ENCODE assay signal across 18 cellular contexts in genomic region chr6:56329296-56330050, GRCh38.
A peak's percentile ranks its signal among the peaks of the same experiment; 100 is the strongest.
DNase-seq lines count a peak whose midpoint lies in the region; ATAC-seq and TF ChIP-seq lines count a peak whose summit lies in the region.
"Had no signal": no experiment of that assay in that cellular context is flagged by ENCODE, and none has a peak within 500 bp of the region (broad histone marks: within the 10 kb centered on the region; RNA-seq: fewer than 3 reads in every experiment).

No MANE protein-coding gene starts in this region.

- peak overlapping the region; percentile 24 for H3K27ac Mint-ChIP-seq in HFFc6
- H3K27ac Mint-ChIP-seq in effector memory CD8-positive, alpha-beta T cell: no peak overlapping the region
- H3K27ac Mint-ChIP-seq: activated CD4-positive, alpha-beta T cell treated with anti-CD3 and anti-CD28 coated beads for 36 hours; dendritic cell treated with granulocyte-macrophage colony-stimulating factor and Interleukin-4, amounts not matched to agents 40 ng/mL and 50 ng/mL, for 4 days; nephron progenitor cell had no signal

- no peaks in the 10 kb centered on the region for H3K27me3 Mint-ChIP-seq in HFFc6 (ENCODE audit: insufficient read depth)
- H3K27me3 Mint-ChIP-seq in effector memory CD8-positive, alpha-beta T cell: no peaks in the 10 kb centered on the region

- no peaks in the 10 kb centered on the region for H3K36me3 Mint-ChIP-seq in HFFc6 (ENCODE audit: low read depth)
- no peaks in the 10 kb centered on the region for H3K36me3 Mint-ChIP-seq in effector memory CD8-positive, alpha-beta T cell (ENCODE audit: insufficient read depth)

- WGBS in upper lobe of left lung, 2 donors: 38 to 41% methylated on average over 3 of the region's 3 CpGs

- H3K4me1 Mint-ChIP-seq in HFFc6 (ENCODE audit: low read depth): peaks cover 28% of the 10 kb centered on the region
- no peaks in the 10 kb centered on the region for H3K4me1 Mint-ChIP-seq in effector memory CD8-positive, alpha-beta T cell (ENCODE audit: low read depth in 2 of 2)
- H3K4me1 Mint-ChIP-seq: activated CD4-positive, alpha-beta T cell treated with anti-CD3 and anti-CD28 coated beads for 36 hours; nephron progenitor cell had no signal

- peak overlapping the region in 3 of 4 donors; percentile 35 to 59 (median 48) for H3K27ac ChIP-seq in upper lobe of left lung
- H3K27ac ChIP-seq: PC-9 had no signal

- no peaks in the 10 kb centered on the region for H3K9me3 ChIP-seq in upper lobe of left lung

- H3K4me3 ChIP-seq in astrocyte of the spinal cord (ENCODE audit: low read depth, low read length): no peak overlapping the region
- no peak overlapping the region for H3K4me3 ChIP-seq in upper lobe of left lung
- H3K4me3 ChIP-seq: K562, PC-9 had no signal

- in situ Hi-C loops in astrocyte of the spinal cord (cut with HindIII; ENCODE audit: low sequenced_read_pairs): no loop called here

- no peaks in the 10 kb centered on the region for H3K4me1 ChIP-seq in upper lobe of left lung

- no peak for TF ChIP-seq POLR2A in upper lobe of left lung (IDR thresholded peaks at IDR 0.05)

- H3K27me3 ChIP-seq in upper lobe of left lung: no peaks in the 10 kb centered on the region

- peak overlapping the region; percentile 12; the same call in 1 of the 2 replicates for H3K4me3 Mint-ChIP-seq in HFFc6
- no peak overlapping the region for H3K4me3 Mint-ChIP-seq in effector memory CD8-positive, alpha-beta T cell
- H3K4me3 Mint-ChIP-seq: activated CD4-positive, alpha-beta T cell treated with anti-CD3 and anti-CD28 coated beads for 36 hours; dendritic cell treated with granulocyte-macrophage colony-stimulating factor and Interleukin-4, amounts not matched to agents 40 ng/mL and 50 ng/mL, for 4 days; nephron progenitor cell had no signal

- no peak for TF ChIP-seq EP300 in upper lobe of left lung (IDR thresholded peaks at IDR 0.05)

- no peaks in the 10 kb centered on the region for H3K36me3 ChIP-seq in upper lobe of left lung

- no peak for TF ChIP-seq CTCF in HFFc6 (IDR thresholded peaks at IDR 0.05)
- no peak for TF ChIP-seq CTCF in astrocyte of the spinal cord (IDR thresholded peaks at IDR 0.05; ENCODE audit: low read depth, low read length)
- no peak for TF ChIP-seq CTCF in upper lobe of left lung (IDR thresholded peaks at IDR 0.05)

- ATAC-seq in upper lobe of left lung (ENCODE audit: low FRiP score in 2 of 2): no peak
- ATAC-seq in effector memory CD8-positive, alpha-beta T cell (replicated peaks): no peak
- ATAC-seq: activated CD4-positive, alpha-beta T cell treated with anti-CD3 and anti-CD28 coated beads for 36 hours; K562 had no signal

- DNase-seq in HFFc6 (peak; percentile 35), astrocyte of the spinal cord (ENCODE audit: low read depth, low spot score) (peak; percentile 65), glomerular visceral epithelial cell (ENCODE audit: extremely low spot score) (peak; percentile 58), upper lobe of left lung (no peak), NCI-H2107 treated with DMSO at 0.1 percent for 48 hours (lab: John Stamatoyannopoulos, UW; ENCODE audit: unreplicated experiment) (no peak)
- DNase-seq in effector memory CD8-positive, alpha-beta T cell: no peak
- no peak for DNase-seq in effector CD8-positive, alpha-beta T cell (lab: John Stamatoyannopoulos, UW)
- DNase-seq: activated CD4-positive, alpha-beta T cell treated with anti-CD3 and anti-CD28 coated beads for 36 hours; COR-L47; glutamatergic neuron; NCI-H1436; NCI-H446 treated with DMSO at 0.1 percent for 48 hours; nephron progenitor cell; PC-9; small intestine; T-helper 1 cell had no signal

- H3K9me3 Mint-ChIP-seq in HFFc6: no peaks in the 10 kb centered on the region
- peaks cover 2 to 7% of the 10 kb centered on the region in 2 donors for H3K9me3 Mint-ChIP-seq in effector memory CD8-positive, alpha-beta T cell
- H3K9me3 Mint-ChIP-seq: dendritic cell treated with granulocyte-macrophage colony-stimulating factor and Interleukin-4, amounts not matched to agents 40 ng/mL and 50 ng/mL, for 4 days; nephron progenitor cell had no signal

Comparison
In these comparisons a context has a peak if more than half of its experiments do, and no peak if none do; other contexts are left out.
1. DNase-seq: peak in HFFc6 (single experiment), astrocyte of the spinal cord (single experiment) and glomerular visceral epithelial cell (single experiment); none in upper lobe of left lung (0 of 2), NCI-H2107 treated with DMSO at 0.1 percent for 48 hours (single experiment), effector memory CD8-positive, alpha-beta T cell (0 of 3) and effector CD8-positive, alpha-beta T cell (single experiment).